In the genomic region with DNA sequence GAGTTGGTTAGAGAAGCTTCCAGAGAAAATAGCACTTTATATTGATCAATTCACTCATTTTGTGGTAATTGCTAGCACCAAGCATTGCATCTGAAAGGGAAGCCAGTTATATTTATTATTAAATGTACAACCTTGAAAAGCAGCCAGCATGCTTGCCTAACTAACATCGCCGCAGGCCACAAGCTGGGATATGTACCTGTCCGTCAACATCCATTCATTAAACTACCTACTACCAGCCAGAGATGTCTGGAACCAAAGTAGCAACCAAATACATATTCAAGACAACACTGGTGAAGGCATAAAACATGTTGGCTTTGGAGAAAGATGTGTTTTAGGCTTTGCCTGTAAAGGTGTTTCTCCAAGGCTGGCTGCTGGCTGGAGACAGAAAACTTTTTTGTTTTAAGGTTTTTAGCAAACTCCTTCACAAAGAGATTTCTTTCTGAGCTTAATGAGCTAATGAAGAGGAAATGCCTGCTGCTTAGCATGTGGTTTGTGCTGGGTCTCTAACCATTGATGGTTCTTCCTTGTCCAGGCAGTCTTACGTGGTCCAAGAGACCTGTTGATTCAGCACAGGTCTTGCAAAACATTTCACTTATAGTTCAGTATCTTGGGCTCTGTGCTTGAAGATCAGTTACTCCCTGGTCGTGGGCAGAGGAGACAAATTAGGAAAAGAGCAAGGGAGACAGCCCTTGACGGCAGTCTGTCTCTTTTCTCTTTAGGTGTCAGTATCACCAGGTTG, we compare ENCODE assay signal across 9 cellular contexts. TPM values are rescaled to one million over a fixed set of nuclear protein-coding genes. Genes with fewer than 3 reads are reported as not detected.
DNase-seq lines count a peak whose midpoint lies in the region; ATAC-seq, FAIRE-seq and TF ChIP-seq lines count a peak whose summit lies in the region.
"Had no signal": no experiment of that assay in that cellular context is flagged by ENCODE, and none has a peak within 500 bp of the region (broad histone marks: within the 10 kb centered on the region; RNA-seq: fewer than 3 reads in every experiment).

No MANE protein-coding gene starts in this region.

- DNase-seq in activated naive CD4-positive, alpha-beta T cell treated with anti-CD3 and anti-CD28 coated beads, Interleukin-2, amount 10 ng/mL, durations not matched to agents 7 days and 5 days: no peak
- DNase-seq in activated naive CD4-positive, alpha-beta T cell treated with anti-CD3 and anti-CD28 coated beads, Interleukin-2, amount 50 U/mL, for 72 hours (ENCODE audit: low spot score in 2 of 2): no peak
- no peak for DNase-seq in activated naive CD8-positive, alpha-beta T cell treated with anti-CD3 and anti-CD28 coated beads, Interleukin-2, amount 50 U/mL, for 24 hours
- DNase-seq in keratinocyte (ENCODE audit: low read depth, low spot score): no peak
- DNase-seq in tibial nerve (ENCODE audit: low spot score in 2 of 2): no peak
- DNase-seq in ureter (ENCODE audit: low spot score): no peak
- no peak for DNase-seq in 8988T

- no peak overlapping the region for H3K4me3 Mint-ChIP-seq in activated naive CD4-positive, alpha-beta T cell treated with anti-CD3 and anti-CD28 coated beads, Interleukin-2, amount 10 ng/mL, durations not matched to agents 7 days and 5 days
- peak overlapping the region; percentile 16 for H3K4me3 Mint-ChIP-seq in activated naive CD8-positive, alpha-beta T cell treated with anti-CD3 and anti-CD28 coated beads, Interleukin-2, amount 50 U/mL, for 24 hours

- no peaks in the 10 kb centered on the region for H3K9me3 ChIP-seq in keratinocyte (ENCODE audit: control insufficient read depth, low read depth, low read length)
- H3K9me3 ChIP-seq in tibial nerve: no peaks in the 10 kb centered on the region

- WGBS in tibial nerve, 2 donors: 55 to 60% methylated on average over 6 of the region's 6 CpGs

- ATAC-seq in activated naive CD4-positive, alpha-beta T cell treated with anti-CD3 and anti-CD28 coated beads, Interleukin-2, amount 50 U/mL, for 72 hours: no peak
- no peak for ATAC-seq in activated naive CD8-positive, alpha-beta T cell treated with anti-CD3 and anti-CD28 coated beads, Interleukin-2, amount 50 U/mL, for 24 hours
- ATAC-seq in HG02623 (IDR thresholded peaks at IDR 0.05; ENCODE audit: unreplicated experiment): no peak

- CTCF ChIA-PET in activated naive CD4-positive, alpha-beta T cell treated with anti-CD3 and anti-CD28 coated beads, Interleukin-2, amount 10 ng/mL, durations not matched to agents 7 days and 5 days (lab: Charles Lee): interaction anchor here (1.3 to 1.5 kb wide), 2 partner anchors 10 to 30 kb away, joined by 3 to 10 read pairs; no protein-coding TSS in a partner anchor

- H4K20me1 ChIP-seq in keratinocyte (ENCODE audit: control insufficient read depth, extremely low read depth, insufficient read depth, low read length): peaks cover 4% of the 10 kb centered on the region

- FAIRE-seq in keratinocyte (lab: Jason Lieb, UNC): no peak

- H2AFZ ChIP-seq in keratinocyte (ENCODE audit: control insufficient read depth, low read length): no peak overlapping the region

- peaks cover 6% of the 10 kb centered on the region for H3K9me1 ChIP-seq in keratinocyte (ENCODE audit: control insufficient read depth, extremely low read depth, insufficient read depth, low read length)

- H3K4me1 Mint-ChIP-seq in activated naive CD4-positive, alpha-beta T cell treated with anti-CD3 and anti-CD28 coated beads, Interleukin-2, amount 10 ng/mL, durations not matched to agents 7 days and 5 days: peaks cover 15% of the 10 kb centered on the region
- peaks cover 53% of the 10 kb centered on the region for H3K4me1 Mint-ChIP-seq in activated naive CD8-positive, alpha-beta T cell treated with anti-CD3 and anti-CD28 coated beads, Interleukin-2, amount 50 U/mL, for 24 hours

- H3K4me1 ChIP-seq in keratinocyte (ENCODE audit: control insufficient read depth, extremely low read depth, insufficient read depth, low read length) (peaks cover 64% of the 10 kb centered on the region), tibial nerve (peaks cover 0 to 81% (median 54%) of the 10 kb centered on the region in 4 donors)

- H3K36me3 Mint-ChIP-seq in activated naive CD4-positive, alpha-beta T cell treated with anti-CD3 and anti-CD28 coated beads, Interleukin-2, amount 10 ng/mL, durations not matched to agents 7 days and 5 days: no peaks in the 10 kb centered on the region
- H3K36me3 Mint-ChIP-seq in activated naive CD4-positive, alpha-beta T cell treated with anti-CD3 and anti-CD28 coated beads, Interleukin-2, amount 50 U/mL, for 72 hours: peaks cover 0 to 9% of the 10 kb centered on the region in 2 donors
- peaks cover 4% of the 10 kb centered on the region for H3K36me3 Mint-ChIP-seq in activated naive CD8-positive, alpha-beta T cell treated with anti-CD3 and anti-CD28 coated beads, Interleukin-2, amount 50 U/mL, for 24 hours (ENCODE audit: low read depth)

- TF ChIP-seq CTCF in keratinocyte (optimal IDR thresholded peaks at IDR 0.05 in 1 of 3, IDR thresholded peaks at IDR 0.05 in 1 of 3, conservative IDR thresholded peaks at IDR 0.05 in 1 of 3; ENCODE audit: extremely low read depth in 1 of 3, insufficient read depth in 2 of 3, low read length in 3 of 3) (no peak), tibial nerve (IDR thresholded peaks at IDR 0.05) (no peak)

- no peaks in the 10 kb centered on the region for H3K27me3 ChIP-seq in keratinocyte (ENCODE audit: control insufficient read depth, extremely low read depth, insufficient read depth, low read length)
- H3K27me3 ChIP-seq in tibial nerve: no peaks in the 10 kb centered on the region
- H3K27me3 ChIP-seq: SJSA1 had no signal

- no peaks in the 10 kb centered on the region for H3K9me3 Mint-ChIP-seq in activated naive CD4-positive, alpha-beta T cell treated with anti-CD3 and anti-CD28 coated beads, Interleukin-2, amount 10 ng/mL, durations not matched to agents 7 days and 5 days
- H3K9me3 Mint-ChIP-seq in activated naive CD4-positive, alpha-beta T cell treated with anti-CD3 and anti-CD28 coated beads, Interleukin-2, amount 50 U/mL, for 72 hours: no peaks in the 10 kb centered on the region
- no peaks in the 10 kb centered on the region for H3K9me3 Mint-ChIP-seq in activated naive CD8-positive, alpha-beta T cell treated with anti-CD3 and anti-CD28 coated beads, Interleukin-2, amount 50 U/mL, for 24 hours

- H3K79me2 ChIP-seq in keratinocyte (ENCODE audit: control insufficient read depth, insufficient read depth, low read length): peaks cover 5% of the 10 kb centered on the region

- no peak for TF ChIP-seq POLR2A in tibial nerve (IDR thresholded peaks at IDR 0.05)

- H3K27me3 Mint-ChIP-seq in activated naive CD4-positive, alpha-beta T cell treated with anti-CD3 and anti-CD28 coated beads, Interleukin-2, amount 10 ng/mL, durations not matched to agents 7 days and 5 days: peaks cover 61% of the 10 kb centered on the region
- peaks cover 27% of the 10 kb centered on the region for H3K27me3 Mint-ChIP-seq in activated naive CD8-positive, alpha-beta T cell treated with anti-CD3 and anti-CD28 coated beads, Interleukin-2, amount 50 U/mL, for 24 hours

- peak overlapping the region; percentile 49 for H3K27ac Mint-ChIP-seq in activated naive CD4-positive, alpha-beta T cell treated with anti-CD3 and anti-CD28 coated beads, Interleukin-2, amount 10 ng/mL, durations not matched to agents 7 days and 5 days
- peak overlapping the region in 1 of 2 donors; percentile 81 for H3K27ac Mint-ChIP-seq in activated naive CD4-positive, alpha-beta T cell treated with anti-CD3 and anti-CD28 coated beads, Interleukin-2, amount 50 U/mL, for 72 hours
- peak overlapping the region; percentile 75 for H3K27ac Mint-ChIP-seq in activated naive CD8-positive, alpha-beta T cell treated with anti-CD3 and anti-CD28 coated beads, Interleukin-2, amount 50 U/mL, for 24 hours

- H3K4me2 ChIP-seq in keratinocyte (ENCODE audit: control insufficient read depth, extremely low read depth, insufficient read depth, low read depth, low read length): peak overlapping the region; percentile 47

- dilution Hi-C loops in keratinocyte (cut with MboI; ENCODE audit: extremely low pct_ligation_motif_present, low sequenced_read_pairs): no loop called here

- H3K4me3 ChIP-seq in keratinocyte (ENCODE audit: control insufficient read depth in 2 of 3, extremely low read depth in 1 of 3, insufficient read depth in 2 of 3, low read depth in 1 of 3, low read length in 3 of 3) (no peak overlapping the region), tibial nerve (peak overlapping the region in 1 of 4 donors; percentile 6)
- H3K4me3 ChIP-seq: SJSA1 had no signal

- no peak overlapping the region for H3K9ac ChIP-seq in keratinocyte (ENCODE audit: control insufficient read depth, extremely low read depth, insufficient read depth, low read length)

- H3K27ac ChIP-seq in keratinocyte (ENCODE audit: control insufficient read depth, insufficient read depth, low read length): no peak overlapping the region
- peak overlapping the region in 3 of 4 donors; percentile 71 to 95 (median 93) for H3K27ac ChIP-seq in tibial nerve
- H3K27ac ChIP-seq: SJSA1 had no signal

- no peak for TF ChIP-seq EP300 in tibial nerve (IDR thresholded peaks at IDR 0.05)

- H3K36me3 ChIP-seq in keratinocyte (ENCODE audit: control insufficient read depth in 2 of 2, extremely low read depth in 1 of 2, insufficient read depth in 2 of 2, low read length in 2 of 2) (no peaks in the 10 kb centered on the region), tibial nerve (peaks cover 0 to 23% (median 0%) of the 10 kb centered on the region in 3 donors)

RNA-seq across cellular contexts. Expression of a gene that starts 3.1 kb away (rescaled TPM):
- 1 to 10 TPM; 1.3 to 1.8 TPM for total RNA-seq in activated naive CD4-positive, alpha-beta T cell treated with anti-CD3 and anti-CD28 coated beads, Interleukin-2, amount 50 U/mL, for 72 hours
- polyA plus RNA-seq in keratinocyte: 4.9 to 6.6 TPM (median 5.9 TPM) in 3 replicates
- 0.82 TPM for polyA plus RNA-seq in keratinocyte (2011; ENCODE audit: low read depth)
- 4.1 and 6.0 TPM in 2 replicates for polyA plus RNA-seq in keratinocyte (2011; cell fraction: cytosol; rRNA removed)
- 12.5 and 14.1 TPM in 2 replicates for polyA plus RNA-seq in keratinocyte (2011; cell fraction: nucleus; rRNA removed)
- polyA plus RNA-seq in keratinocyte (2012; ENCODE audit: low replicate concordance): 1.7 and 7.6 TPM in 2 replicates
- 5.4 to 7.6 TPM (median 5.7 TPM) in 3 replicates for polyA minus RNA-seq in keratinocyte
- 16.3 TPM for polyA minus RNA-seq in keratinocyte (2011; cell fraction: cytosol; rRNA and poly(A)+ RNA removed)
- polyA minus RNA-seq in keratinocyte (2011; cell fraction: nucleus; rRNA and poly(A)+ RNA removed): 18.9 and 23.2 TPM in 2 replicates
- total RNA-seq in tibial nerve (10 to 100 TPM; 51.3 to 68.7 (median 59.6) TPM), ureter (61.3 TPM)

RNA-seq across cellular contexts. Expression of a gene that starts 49.5 kb away (rescaled TPM):
- 10 to 100 TPM; 15.7 to 20.4 TPM for total RNA-seq in activated naive CD4-positive, alpha-beta T cell treated with anti-CD3 and anti-CD28 coated beads, Interleukin-2, amount 50 U/mL, for 72 hours
- 8.0 to 11.0 TPM (median 11.0 TPM) in 3 replicates for polyA plus RNA-seq in keratinocyte
- polyA plus RNA-seq in keratinocyte (2011; ENCODE audit: low read depth): 12.0 TPM
- 6.4 and 10.2 TPM in 2 replicates for polyA plus RNA-seq in keratinocyte (2011; cell fraction: cytosol; rRNA removed)
- polyA plus RNA-seq in keratinocyte (2011; cell fraction: nucleus; rRNA removed): 8.8 and 10.4 TPM in 2 replicates
- polyA plus RNA-seq in keratinocyte (2012; ENCODE audit: low replicate concordance): 6.5 and 10.4 TPM in 2 replicates
- polyA minus RNA-seq in keratinocyte: 3.6 to 11.5 TPM (median 10.5 TPM) in 3 replicates
- polyA minus RNA-seq in keratinocyte (2011; cell fraction: cytosol; rRNA and poly(A)+ RNA removed): 6.9 TPM
- 2.1 and 4.6 TPM in 2 replicates for polyA minus RNA-seq in keratinocyte (2011; cell fraction: nucleus; rRNA and poly(A)+ RNA removed)
- total RNA-seq in tibial nerve (10 to 100 TPM; 12.7 to 19.8 (median 14.2) TPM), ureter (29.7 TPM)

RNA-seq across cellular contexts. Expression of a gene that starts 51.2 kb away (rescaled TPM):
- total RNA-seq in activated naive CD4-positive, alpha-beta T cell treated with anti-CD3 and anti-CD28 coated beads, Interleukin-2, amount 50 U/mL, for 72 hours: not detected
- polyA plus RNA-seq in keratinocyte: 0.04 to 0.23 TPM in 2 of 3 replicates, not detected in the other
- polyA plus RNA-seq in keratinocyte (2011; ENCODE audit: low read depth): not detected
- 0.03 and 0.09 TPM in 2 replicates for polyA plus RNA-seq in keratinocyte (2011; cell fraction: cytosol; rRNA removed)
- 0.19 and 0.23 TPM in 2 replicates for polyA plus RNA-seq in keratinocyte (2011; cell fraction: nucleus; rRNA removed)
- not detected in 2 replicates for polyA plus RNA-seq in keratinocyte (2012; ENCODE audit: low replicate concordance)
- 0.10 TPM in 1 of 3 replicates, not detected in the others for polyA minus RNA-seq in keratinocyte
- not detected for polyA minus RNA-seq in keratinocyte (2011; cell fraction: cytosol; rRNA and poly(A)+ RNA removed)
- polyA minus RNA-seq in keratinocyte (2011; cell fraction: nucleus; rRNA and poly(A)+ RNA removed): not detected in 2 replicates
- total RNA-seq in tibial nerve: 10 to 100 TPM in 2 of 4 donors, 1 to 10 TPM in 2; 8.1 to 33.9 (median 12.7) TPM
- total RNA-seq in ureter: 24.4 TPM

Comparison
In these comparisons a context has a peak if more than half of its experiments do, and no peak if none do; other contexts are left out.
1. RNA of a gene that starts 3.1 kb away (total RNA-seq): 51.3 to 68.7 TPM in tibial nerve and 61.3 TPM in ureter (single experiment); 1.3 to 1.8 TPM in activated naive CD4-positive, alpha-beta T cell treated with anti-CD3 and anti-CD28 coated beads, Interleukin-2, amount 50 U/mL, for 72 hours; every median in the first group is over 10 times any median in the second.
2. RNA of a gene that starts 51.2 kb away (total RNA-seq): 24.4 TPM in ureter (single experiment) and 8.1 to 33.9 TPM in tibial nerve; not detected in activated naive CD4-positive, alpha-beta T cell treated with anti-CD3 and anti-CD28 coated beads, Interleukin-2, amount 50 U/mL, for 72 hours; every median in the first group is over 4 times any median in the second.